In genomic region chr7:155454183-155455112, GRCh38 we compare ENCODE assay signal across 12 cellular contexts. TPM values are rescaled to one million over a fixed set of nuclear protein-coding genes. Genes with fewer than 3 reads are reported as not detected.
A peak's percentile ranks its signal among the peaks of the same experiment; 100 is the strongest.
DNase-seq lines count a peak whose midpoint lies in the region; TF ChIP-seq lines count a peak whose summit lies in the region.
"Had no signal": no experiment of that assay in that cellular context is flagged by ENCODE, and none has a peak within 500 bp of the region (broad histone marks: within the 10 kb centered on the region; RNA-seq: fewer than 3 reads in every experiment).

No MANE protein-coding gene starts in this region.

- H2AFZ ChIP-seq in osteoblast (ENCODE audit: low read length) = no peak overlapping the region

- H3K79me2 ChIP-seq in osteoblast (ENCODE audit: insufficient read depth, low read length) = no peaks in the 10 kb centered on the region

- H3K4me1 ChIP-seq in osteoblast (ENCODE audit: insufficient read depth, low read length) = peaks cover 5% of the 10 kb centered on the region

- TF ChIP-seq CTCF in coronary artery (IDR thresholded peaks at IDR 0.05) = no peak
- TF ChIP-seq CTCF in osteoblast (IDR thresholded peaks at IDR 0.05; ENCODE audit: extremely low read depth, low read depth, low read length) = no peak

- H3K4me3 ChIP-seq in coronary artery (peak overlapping the region; percentile 35), osteoblast (ENCODE audit: insufficient read depth, low read length) (no peak overlapping the region)

- no peak overlapping the region for H3K27ac ChIP-seq in coronary artery
- no peak overlapping the region for H3K27ac ChIP-seq in osteoblast (ENCODE audit: low read depth, low read length)

- peaks cover 93% of the 10 kb centered on the region for H3K27me3 ChIP-seq in osteoblast (ENCODE audit: insufficient read depth, low read length)

- peaks cover 3% of the 10 kb centered on the region for H4K20me1 ChIP-seq in osteoblast (ENCODE audit: insufficient read depth, low read length)

- no peak overlapping the region for H3K4me2 ChIP-seq in osteoblast (ENCODE audit: insufficient read depth, low read length)

- H3K9me3 ChIP-seq in osteoblast (ENCODE audit: low read depth, low read length) = no peaks in the 10 kb centered on the region

- peak; percentile 9 for DNase-seq in NCI-H1105 treated with DMSO at 0.1 percent for 48 hours (lab: John Stamatoyannopoulos, UW)
- DNase-seq in NCI-H1105 (lab: John Stamatoyannopoulos, UW) = no peak
- peak; percentile 52 for DNase-seq in ELF-1 (ENCODE audit: low read depth, low spot score)
- no peak for DNase-seq in coronary artery (ENCODE audit: low spot score)
- peak; percentile 88 for DNase-seq in osteoblast (ENCODE audit: insufficient read length, low spot score, missing footprints)
- no peak for DNase-seq in glomerular visceral epithelial cell (ENCODE audit: extremely low spot score)
- DNase-seq in GM19240 (ENCODE audit: insufficient read length, low spot score) = no peak
- no peak for DNase-seq in SW480 (ENCODE audit: low spot score)
- DNase-seq: foreskin melanocyte, NCI-H1436 treated with DMSO at 0.1 percent for 48 hours, SHP77 had no signal

- H3K36me3 ChIP-seq in osteoblast (ENCODE audit: insufficient read depth, low read length) = no peaks in the 10 kb centered on the region

RNA-seq across cellular contexts. Expression of gene EN2, which starts 3.5 kb away (rescaled TPM):
- under 0.01 TPM in 1 of 2 replicates, not detected in the other for total RNA-seq in osteoblast
- total RNA-seq: A172 had no signal

Comparison
In these comparisons a context has a peak if more than half of its experiments do, and no peak if none do; other contexts are left out.
1. DNase-seq: peak in NCI-H1105 treated with DMSO at 0.1 percent for 48 hours (single experiment), ELF-1 (single experiment) and osteoblast (single experiment); none in NCI-H1105 (single experiment), coronary artery (single experiment), glomerular visceral epithelial cell (single experiment), GM19240 (single experiment) and SW480 (single experiment).